1 cellular context compared by ENCODE assay signal in the genomic region with DNA sequence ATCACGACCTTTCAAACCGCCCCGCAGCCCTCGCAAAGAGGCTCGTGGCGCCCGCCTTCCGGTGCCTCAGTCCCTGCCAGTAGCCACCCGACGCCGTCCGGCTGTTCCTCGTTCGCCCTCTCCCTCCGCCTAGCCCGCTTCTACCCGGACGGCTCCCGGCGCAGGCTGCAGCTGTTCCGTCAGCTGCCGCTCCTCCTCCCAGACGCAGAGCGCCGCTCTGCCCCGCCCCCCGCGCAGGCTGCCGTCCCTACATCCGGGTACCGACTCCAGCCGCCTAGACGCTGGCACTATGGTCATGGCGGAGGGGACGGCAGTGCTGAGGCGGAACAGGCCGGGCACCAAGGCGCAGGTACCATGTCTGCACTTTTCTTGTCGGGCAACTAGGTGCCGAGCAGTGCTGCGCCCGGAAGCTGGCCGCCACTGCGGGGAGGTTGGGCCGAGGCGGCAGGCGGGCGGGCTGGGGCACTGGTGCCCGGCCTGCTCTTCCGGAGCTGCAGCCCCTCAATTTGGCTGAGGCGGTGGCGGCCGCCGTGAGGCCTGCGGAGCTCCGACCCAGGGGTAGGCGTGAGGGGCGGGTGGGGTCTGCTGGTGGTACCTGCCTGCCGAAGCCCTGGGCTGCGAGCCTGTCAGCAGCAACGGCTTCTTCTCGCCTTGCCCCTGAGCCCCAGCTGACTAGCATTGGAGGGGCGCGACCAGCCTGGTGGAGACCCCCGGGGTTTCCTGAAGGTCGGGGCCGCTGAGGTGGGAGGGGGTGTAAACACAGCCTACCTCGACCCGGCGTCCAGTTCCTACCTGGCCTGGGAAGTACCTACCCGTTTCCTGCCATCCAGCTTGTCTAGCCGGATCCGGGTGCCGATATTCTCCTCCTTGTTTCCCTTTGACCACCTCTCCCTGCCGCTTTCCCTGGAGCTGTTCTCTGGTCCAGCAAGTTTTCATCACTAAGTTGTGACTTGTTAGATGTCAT.
TF ChIP-seq lines count a peak whose summit lies in the region.

A gene (plus strand): TSS at position 269 of the 964 bp plus-strand sequence. CDS start 21 bp downstream, at position 290.

TF ChIP-seq in GM12878, 131 proteins besides CTCF, POLR2A, EP300 and RAD21 (continued from another document and continues in another):
- TF ChIP-seq, protein P1, sequence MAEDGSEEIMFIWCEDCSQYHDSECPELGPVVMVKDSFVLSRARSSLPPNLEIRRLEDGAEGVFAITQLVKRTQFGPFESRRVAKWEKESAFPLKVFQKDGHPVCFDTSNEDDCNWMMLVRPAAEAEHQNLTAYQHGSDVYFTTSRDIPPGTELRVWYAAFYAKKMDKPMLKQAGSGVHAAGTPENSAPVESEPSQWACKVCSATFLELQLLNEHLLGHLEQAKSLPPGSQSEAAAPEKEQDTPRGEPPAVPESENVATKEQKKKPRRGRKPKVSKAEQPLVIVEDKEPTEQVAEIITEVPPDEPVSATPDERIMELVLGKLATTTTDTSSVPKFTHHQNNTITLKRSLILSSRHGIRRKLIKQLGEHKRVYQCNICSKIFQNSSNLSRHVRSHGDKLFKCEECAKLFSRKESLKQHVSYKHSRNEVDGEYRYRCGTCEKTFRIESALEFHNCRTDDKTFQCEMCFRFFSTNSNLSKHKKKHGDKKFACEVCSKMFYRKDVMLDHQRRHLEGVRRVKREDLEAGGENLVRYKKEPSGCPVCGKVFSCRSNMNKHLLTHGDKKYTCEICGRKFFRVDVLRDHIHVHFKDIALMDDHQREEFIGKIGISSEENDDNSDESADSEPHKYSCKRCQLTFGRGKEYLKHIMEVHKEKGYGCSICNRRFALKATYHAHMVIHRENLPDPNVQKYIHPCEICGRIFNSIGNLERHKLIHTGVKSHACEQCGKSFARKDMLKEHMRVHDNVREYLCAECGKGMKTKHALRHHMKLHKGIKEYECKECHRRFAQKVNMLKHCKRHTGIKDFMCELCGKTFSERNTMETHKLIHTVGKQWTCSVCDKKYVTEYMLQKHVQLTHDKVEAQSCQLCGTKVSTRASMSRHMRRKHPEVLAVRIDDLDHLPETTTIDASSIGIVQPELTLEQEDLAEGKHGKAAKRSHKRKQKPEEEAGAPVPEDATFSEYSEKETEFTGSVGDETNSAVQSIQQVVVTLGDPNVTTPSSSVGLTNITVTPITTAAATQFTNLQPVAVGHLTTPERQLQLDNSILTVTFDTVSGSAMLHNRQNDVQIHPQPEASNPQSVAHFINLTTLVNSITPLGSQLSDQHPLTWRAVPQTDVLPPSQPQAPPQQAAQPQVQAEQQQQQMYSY (CRISPR knock-in tag; IDR thresholded peaks at IDR 0.05): no peak
- TF ChIP-seq, protein P2, sequence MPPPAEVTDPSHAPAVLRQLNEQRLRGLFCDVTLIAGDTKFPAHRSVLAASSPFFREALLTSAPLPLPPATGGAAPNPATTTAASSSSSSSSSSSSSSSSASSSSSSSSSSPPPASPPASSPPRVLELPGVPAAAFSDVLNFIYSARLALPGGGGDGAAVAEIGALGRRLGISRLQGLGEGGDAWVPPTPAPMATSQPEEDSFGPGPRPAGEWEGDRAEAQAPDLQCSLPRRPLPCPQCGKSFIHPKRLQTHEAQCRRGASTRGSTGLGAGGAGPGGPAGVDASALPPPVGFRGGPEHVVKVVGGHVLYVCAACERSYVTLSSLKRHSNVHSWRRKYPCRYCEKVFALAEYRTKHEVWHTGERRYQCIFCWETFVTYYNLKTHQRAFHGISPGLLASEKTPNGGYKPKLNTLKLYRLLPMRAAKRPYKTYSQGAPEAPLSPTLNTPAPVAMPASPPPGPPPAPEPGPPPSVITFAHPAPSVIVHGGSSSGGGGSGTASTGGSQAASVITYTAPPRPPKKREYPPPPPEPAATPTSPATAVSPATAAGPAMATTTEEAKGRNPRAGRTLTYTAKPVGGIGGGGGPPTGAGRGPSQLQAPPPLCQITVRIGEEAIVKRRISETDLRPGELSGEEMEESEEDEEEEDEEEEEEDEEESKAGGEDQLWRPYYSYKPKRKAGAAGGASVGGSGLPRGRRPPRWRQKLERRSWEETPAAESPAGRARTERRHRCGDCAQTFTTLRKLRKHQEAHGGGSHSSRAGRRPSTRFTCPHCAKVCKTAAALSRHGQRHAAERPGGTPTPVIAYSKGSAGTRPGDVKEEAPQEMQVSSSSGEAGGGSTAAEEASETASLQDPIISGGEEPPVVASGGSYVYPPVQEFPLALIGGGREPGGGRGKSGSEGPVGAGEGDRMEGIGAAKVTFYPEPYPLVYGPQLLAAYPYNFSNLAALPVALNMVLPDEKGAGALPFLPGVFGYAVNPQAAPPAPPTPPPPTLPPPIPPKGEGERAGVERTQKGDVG (CRISPR knock-in tag; IDR thresholded peaks at IDR 0.05): no peak
- TF ChIP-seq TARDBP (IDR thresholded peaks at IDR 0.05; ENCODE audit: borderline replicate concordance): no peak
- peak; percentile 86 for TF ChIP-seq SMAD5 (IDR thresholded peaks at IDR 0.05; ENCODE audit: low read depth)
- TF ChIP-seq SMAD1 (IDR thresholded peaks at IDR 0.05; ENCODE audit: low read depth, partially characterized antibody): no peak
- peak; percentile 97 for TF ChIP-seq ZNF207 (IDR thresholded peaks at IDR 0.05; ENCODE audit: borderline replicate concordance)
- TF ChIP-seq, protein P3, sequence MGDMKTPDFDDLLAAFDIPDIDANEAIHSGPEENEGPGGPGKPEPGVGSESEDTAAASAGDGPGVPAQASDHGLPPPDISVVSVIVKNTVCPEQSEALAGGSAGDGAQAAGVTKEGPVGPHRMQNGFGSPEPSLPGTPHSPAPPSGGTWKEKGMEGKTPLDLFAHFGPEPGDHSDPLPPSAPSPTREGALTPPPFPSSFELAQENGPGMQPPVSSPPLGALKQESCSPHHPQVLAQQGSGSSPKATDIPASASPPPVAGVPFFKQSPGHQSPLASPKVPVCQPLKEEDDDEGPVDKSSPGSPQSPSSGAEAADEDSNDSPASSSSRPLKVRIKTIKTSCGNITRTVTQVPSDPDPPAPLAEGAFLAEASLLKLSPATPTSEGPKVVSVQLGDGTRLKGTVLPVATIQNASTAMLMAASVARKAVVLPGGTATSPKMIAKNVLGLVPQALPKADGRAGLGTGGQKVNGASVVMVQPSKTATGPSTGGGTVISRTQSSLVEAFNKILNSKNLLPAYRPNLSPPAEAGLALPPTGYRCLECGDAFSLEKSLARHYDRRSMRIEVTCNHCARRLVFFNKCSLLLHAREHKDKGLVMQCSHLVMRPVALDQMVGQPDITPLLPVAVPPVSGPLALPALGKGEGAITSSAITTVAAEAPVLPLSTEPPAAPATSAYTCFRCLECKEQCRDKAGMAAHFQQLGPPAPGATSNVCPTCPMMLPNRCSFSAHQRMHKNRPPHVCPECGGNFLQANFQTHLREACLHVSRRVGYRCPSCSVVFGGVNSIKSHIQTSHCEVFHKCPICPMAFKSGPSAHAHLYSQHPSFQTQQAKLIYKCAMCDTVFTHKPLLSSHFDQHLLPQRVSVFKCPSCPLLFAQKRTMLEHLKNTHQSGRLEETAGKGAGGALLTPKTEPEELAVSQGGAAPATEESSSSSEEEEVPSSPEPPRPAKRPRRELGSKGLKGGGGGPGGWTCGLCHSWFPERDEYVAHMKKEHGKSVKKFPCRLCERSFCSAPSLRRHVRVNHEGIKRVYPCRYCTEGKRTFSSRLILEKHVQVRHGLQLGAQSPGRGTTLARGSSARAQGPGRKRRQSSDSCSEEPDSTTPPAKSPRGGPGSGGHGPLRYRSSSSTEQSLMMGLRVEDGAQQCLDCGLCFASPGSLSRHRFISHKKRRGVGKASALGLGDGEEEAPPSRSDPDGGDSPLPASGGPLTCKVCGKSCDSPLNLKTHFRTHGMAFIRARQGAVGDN (IDR thresholded peaks at IDR 0.05): peak; percentile 96
- peak; percentile 96 for TF ChIP-seq POLR2AphosphoS2 (IDR thresholded peaks at IDR 0.05; ENCODE audit: low read depth, low read length)
- no peak for TF ChIP-seq PAX8 (IDR thresholded peaks at IDR 0.05)
- no peak for TF ChIP-seq HDAC6 (IDR thresholded peaks at IDR 0.05; ENCODE audit: unreplicated experiment)
- TF ChIP-seq MEF2A (IDR thresholded peaks at IDR 0.05; ENCODE audit: insufficient read depth, low read depth, low read length): peak; percentile 69; the same call in 1 of the 2 replicates
- TF ChIP-seq, protein P4, sequence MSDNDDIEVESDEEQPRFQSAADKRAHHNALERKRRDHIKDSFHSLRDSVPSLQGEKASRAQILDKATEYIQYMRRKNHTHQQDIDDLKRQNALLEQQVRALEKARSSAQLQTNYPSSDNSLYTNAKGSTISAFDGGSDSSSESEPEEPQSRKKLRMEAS (IDR thresholded peaks at IDR 0.05; ENCODE audit: low read depth, low read length): peak; percentile 73
- no peak for TF ChIP-seq HDAC2 (IDR thresholded peaks at IDR 0.05)
- TF ChIP-seq RUNX3 (IDR thresholded peaks at IDR 0.05; ENCODE audit: low read length): peak; percentile 58
- peak; percentile 83 for TF ChIP-seq MYC (IDR thresholded peaks at IDR 0.05; ENCODE audit: insufficient read depth, insufficient read length, insufficient replicate concordance, low read length, severe bottlenecking)
- TF ChIP-seq STAT1 (conservative IDR thresholded peaks at IDR 0.05): peak; percentile 98
- TF ChIP-seq MTA3 (IDR thresholded peaks at IDR 0.05; ENCODE audit: borderline replicate concordance, low read length): no peak
- peak; percentile 60; the same call in 1 of the 2 replicates for TF ChIP-seq CHD1 (IDR thresholded peaks at IDR 0.05; ENCODE audit: low read depth, low read length)
- no peak for TF ChIP-seq EZH2 (IDR thresholded peaks at IDR 0.05; ENCODE audit: borderline replicate concordance, control insufficient read depth, low read depth, low read length)
- TF ChIP-seq, protein P5, sequence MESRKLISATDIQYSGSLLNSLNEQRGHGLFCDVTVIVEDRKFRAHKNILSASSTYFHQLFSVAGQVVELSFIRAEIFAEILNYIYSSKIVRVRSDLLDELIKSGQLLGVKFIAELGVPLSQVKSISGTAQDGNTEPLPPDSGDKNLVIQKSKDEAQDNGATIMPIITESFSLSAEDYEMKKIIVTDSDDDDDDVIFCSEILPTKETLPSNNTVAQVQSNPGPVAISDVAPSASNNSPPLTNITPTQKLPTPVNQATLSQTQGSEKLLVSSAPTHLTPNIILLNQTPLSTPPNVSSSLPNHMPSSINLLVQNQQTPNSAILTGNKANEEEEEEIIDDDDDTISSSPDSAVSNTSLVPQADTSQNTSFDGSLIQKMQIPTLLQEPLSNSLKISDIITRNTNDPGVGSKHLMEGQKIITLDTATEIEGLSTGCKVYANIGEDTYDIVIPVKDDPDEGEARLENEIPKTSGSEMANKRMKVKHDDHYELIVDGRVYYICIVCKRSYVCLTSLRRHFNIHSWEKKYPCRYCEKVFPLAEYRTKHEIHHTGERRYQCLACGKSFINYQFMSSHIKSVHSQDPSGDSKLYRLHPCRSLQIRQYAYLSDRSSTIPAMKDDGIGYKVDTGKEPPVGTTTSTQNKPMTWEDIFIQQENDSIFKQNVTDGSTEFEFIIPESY (IDR thresholded peaks at IDR 0.05): no peak
- TF ChIP-seq MTA2 (IDR thresholded peaks at IDR 0.05; ENCODE audit: low read depth): no peak
- TF ChIP-seq ZNF24 (IDR thresholded peaks at IDR 0.05): peak; percentile 47; the same call in 1 of the 2 replicates
- TF ChIP-seq, protein P6, sequence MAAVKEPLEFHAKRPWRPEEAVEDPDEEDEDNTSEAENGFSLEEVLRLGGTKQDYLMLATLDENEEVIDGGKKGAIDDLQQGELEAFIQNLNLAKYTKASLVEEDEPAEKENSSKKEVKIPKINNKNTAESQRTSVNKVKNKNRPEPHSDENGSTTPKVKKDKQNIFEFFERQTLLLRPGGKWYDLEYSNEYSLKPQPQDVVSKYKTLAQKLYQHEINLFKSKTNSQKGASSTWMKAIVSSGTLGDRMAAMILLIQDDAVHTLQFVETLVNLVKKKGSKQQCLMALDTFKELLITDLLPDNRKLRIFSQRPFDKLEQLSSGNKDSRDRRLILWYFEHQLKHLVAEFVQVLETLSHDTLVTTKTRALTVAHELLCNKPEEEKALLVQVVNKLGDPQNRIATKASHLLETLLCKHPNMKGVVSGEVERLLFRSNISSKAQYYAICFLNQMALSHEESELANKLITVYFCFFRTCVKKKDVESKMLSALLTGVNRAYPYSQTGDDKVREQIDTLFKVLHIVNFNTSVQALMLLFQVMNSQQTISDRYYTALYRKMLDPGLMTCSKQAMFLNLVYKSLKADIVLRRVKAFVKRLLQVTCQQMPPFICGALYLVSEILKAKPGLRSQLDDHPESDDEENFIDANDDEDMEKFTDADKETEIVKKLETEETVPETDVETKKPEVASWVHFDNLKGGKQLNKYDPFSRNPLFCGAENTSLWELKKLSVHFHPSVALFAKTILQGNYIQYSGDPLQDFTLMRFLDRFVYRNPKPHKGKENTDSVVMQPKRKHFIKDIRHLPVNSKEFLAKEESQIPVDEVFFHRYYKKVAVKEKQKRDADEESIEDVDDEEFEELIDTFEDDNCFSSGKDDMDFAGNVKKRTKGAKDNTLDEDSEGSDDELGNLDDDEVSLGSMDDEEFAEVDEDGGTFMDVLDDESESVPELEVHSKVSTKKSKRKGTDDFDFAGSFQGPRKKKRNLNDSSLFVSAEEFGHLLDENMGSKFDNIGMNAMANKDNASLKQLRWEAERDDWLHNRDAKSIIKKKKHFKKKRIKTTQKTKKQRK (IDR thresholded peaks at IDR 0.05; ENCODE audit: low read depth, low read length): no peak
- TF ChIP-seq ZNF384 (IDR thresholded peaks at IDR 0.05; ENCODE audit: borderline replicate concordance, low read depth, low read length): no peak
- TF ChIP-seq, protein P7, sequence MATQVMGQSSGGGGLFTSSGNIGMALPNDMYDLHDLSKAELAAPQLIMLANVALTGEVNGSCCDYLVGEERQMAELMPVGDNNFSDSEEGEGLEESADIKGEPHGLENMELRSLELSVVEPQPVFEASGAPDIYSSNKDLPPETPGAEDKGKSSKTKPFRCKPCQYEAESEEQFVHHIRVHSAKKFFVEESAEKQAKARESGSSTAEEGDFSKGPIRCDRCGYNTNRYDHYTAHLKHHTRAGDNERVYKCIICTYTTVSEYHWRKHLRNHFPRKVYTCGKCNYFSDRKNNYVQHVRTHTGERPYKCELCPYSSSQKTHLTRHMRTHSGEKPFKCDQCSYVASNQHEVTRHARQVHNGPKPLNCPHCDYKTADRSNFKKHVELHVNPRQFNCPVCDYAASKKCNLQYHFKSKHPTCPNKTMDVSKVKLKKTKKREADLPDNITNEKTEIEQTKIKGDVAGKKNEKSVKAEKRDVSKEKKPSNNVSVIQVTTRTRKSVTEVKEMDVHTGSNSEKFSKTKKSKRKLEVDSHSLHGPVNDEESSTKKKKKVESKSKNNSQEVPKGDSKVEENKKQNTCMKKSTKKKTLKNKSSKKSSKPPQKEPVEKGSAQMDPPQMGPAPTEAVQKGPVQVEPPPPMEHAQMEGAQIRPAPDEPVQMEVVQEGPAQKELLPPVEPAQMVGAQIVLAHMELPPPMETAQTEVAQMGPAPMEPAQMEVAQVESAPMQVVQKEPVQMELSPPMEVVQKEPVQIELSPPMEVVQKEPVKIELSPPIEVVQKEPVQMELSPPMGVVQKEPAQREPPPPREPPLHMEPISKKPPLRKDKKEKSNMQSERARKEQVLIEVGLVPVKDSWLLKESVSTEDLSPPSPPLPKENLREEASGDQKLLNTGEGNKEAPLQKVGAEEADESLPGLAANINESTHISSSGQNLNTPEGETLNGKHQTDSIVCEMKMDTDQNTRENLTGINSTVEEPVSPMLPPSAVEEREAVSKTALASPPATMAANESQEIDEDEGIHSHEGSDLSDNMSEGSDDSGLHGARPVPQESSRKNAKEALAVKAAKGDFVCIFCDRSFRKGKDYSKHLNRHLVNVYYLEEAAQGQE (IDR thresholded peaks at IDR 0.05; ENCODE audit: low read depth, low read length): 0 out of 2 replicates have a peak, but pooled peaks have one; percentile 33
- TF ChIP-seq BCL11A (IDR thresholded peaks at IDR 0.05; ENCODE audit: low read depth, low read length): no peak
- 0 out of 2 replicates have a peak, but pooled peaks have one; percentile 6 for TF ChIP-seq CBFB (IDR thresholded peaks at IDR 0.05; ENCODE audit: low read depth)
- peak; percentile 7; the same call in 1 of the 2 replicates for TF ChIP-seq ZSCAN29 (IDR thresholded peaks at IDR 0.05)
- TF ChIP-seq ZNF217 (IDR thresholded peaks at IDR 0.05): no peak; the same call in 1 of the 2 replicates
- TF ChIP-seq ESRRA (IDR thresholded peaks at IDR 0.05; ENCODE audit: low read length): peak; percentile 85; the same call in 1 of the 2 replicates
- TF ChIP-seq YY1 (IDR thresholded peaks at IDR 0.05; ENCODE audit: low read depth, low read length): peak; percentile 95
- peak; percentile 73 for TF ChIP-seq DPF2 (IDR thresholded peaks at IDR 0.05)
- TF ChIP-seq IRF4 (IDR thresholded peaks at IDR 0.05; ENCODE audit: low read depth, low read length): peak; percentile 81; the same call in 1 of the 2 replicates
